22 cellular contexts compared by ENCODE assay signal in genomic region chr12:99261256-99261655, GRCh38.
"Had no signal": no experiment of that assay in that cellular context is flagged by ENCODE, and none has a peak within 500 bp of the region (broad histone marks: within the 10 kb centered on the region; RNA-seq: fewer than 3 reads in every experiment).

No MANE protein-coding gene starts in this region.

- H3K27me3 Mint-ChIP-seq: dendritic cell treated with granulocyte-macrophage colony-stimulating factor and Interleukin-4, amounts not matched to agents 40 ng/mL and 50 ng/mL, for 4 days; naive thymus-derived CD4-positive, alpha-beta T cell; stimulated activated naive B cell treated with anti-CD40 and anti-IgM and Interleukin-4, amounts not matched to agents 10 μg/mL and 1 μg/mL and 100 μg/mL, for 72 hours; stimulated activated naive CD8-positive, alpha-beta T cell treated with anti-CD3 and anti-CD28 coated beads, Interleukin-15, amount 100 ng/mL, for 72 hours had no signal

- DNase-seq: effector CD4-positive, alpha-beta T cell; endodermal cell; erythroblast; foreskin keratinocyte; immature natural killer cell; kidney; left cardiac atrium; left ventricle myocardium inferior; lower lobe of right lung; mesendoderm; naive thymus-derived CD4-positive, alpha-beta T cell; nephron progenitor cell; posterior cingulate gyrus; spleen; stimulated activated CD4-positive, alpha-beta T cell treated with anti-CD3 and anti-CD28 coated beads, Interleukin-15, amount 100 ng/mL, for 24 hours; stimulated activated CD4-positive, alpha-beta T cell treated with anti-CD3 and anti-CD28 coated beads, Interleukin-1b, Interleukin-23, amount 100 ng/mL, for 48 hours; stimulated activated CD4-positive, alpha-beta T cell treated with anti-CD3 and anti-CD28 coated beads, Interleukin-4, amount 100 ng/mL, for 24 hours; stimulated activated naive B cell treated with anti-CD40 and anti-IgM and Interleukin-4, amounts not matched to agents 10 μg/mL and 1 μg/mL and 100 μg/mL, for 72 hours; stimulated activated naive CD8-positive, alpha-beta T cell treated with anti-CD3 and anti-CD28 coated beads, Interleukin-15, amount 100 ng/mL, for 72 hours; transverse colon had no signal

- H3K4me3 Mint-ChIP-seq: dendritic cell treated with granulocyte-macrophage colony-stimulating factor and Interleukin-4, amounts not matched to agents 40 ng/mL and 50 ng/mL, for 4 days; endodermal cell; immature natural killer cell; naive thymus-derived CD4-positive, alpha-beta T cell; nephron progenitor cell; stimulated activated naive B cell treated with anti-CD40 and anti-IgM and Interleukin-4, amounts not matched to agents 10 μg/mL and 1 μg/mL and 100 μg/mL, for 72 hours; stimulated activated naive CD8-positive, alpha-beta T cell treated with anti-CD3 and anti-CD28 coated beads, Interleukin-15, amount 100 ng/mL, for 72 hours had no signal

- H3K27me3 ChIP-seq: foreskin keratinocyte, spleen, transverse colon had no signal

- H3K36me3 ChIP-seq: left ventricle myocardium inferior, lower lobe of right lung, spleen, thoracic aorta, transverse colon had no signal

- H3K9me3 ChIP-seq: left ventricle myocardium inferior, lower lobe of right lung, spleen, thoracic aorta had no signal

- H3K9me3 Mint-ChIP-seq: dendritic cell treated with granulocyte-macrophage colony-stimulating factor and Interleukin-4, amounts not matched to agents 40 ng/mL and 50 ng/mL, for 4 days; nephron progenitor cell had no signal

- H3K27ac ChIP-seq: foreskin keratinocyte, left ventricle myocardium inferior, lower lobe of right lung, spleen, thoracic aorta, transverse colon had no signal

- H3K4me1 ChIP-seq: foreskin keratinocyte, lower lobe of right lung, spleen, transverse colon had no signal

- H3K4me3 ChIP-seq: left ventricle myocardium inferior, lower lobe of right lung, spleen, thoracic aorta, transverse colon had no signal

- H3K4me1 Mint-ChIP-seq: immature natural killer cell; naive thymus-derived CD4-positive, alpha-beta T cell; stimulated activated naive B cell treated with anti-CD40 and anti-IgM and Interleukin-4, amounts not matched to agents 10 μg/mL and 1 μg/mL and 100 μg/mL, for 72 hours; stimulated activated naive CD8-positive, alpha-beta T cell treated with anti-CD3 and anti-CD28 coated beads, Interleukin-15, amount 100 ng/mL, for 72 hours had no signal

- H3K36me3 Mint-ChIP-seq: immature natural killer cell; naive thymus-derived CD4-positive, alpha-beta T cell; stimulated activated naive B cell treated with anti-CD40 and anti-IgM and Interleukin-4, amounts not matched to agents 10 μg/mL and 1 μg/mL and 100 μg/mL, for 72 hours had no signal

- H3K27ac Mint-ChIP-seq: dendritic cell treated with granulocyte-macrophage colony-stimulating factor and Interleukin-4, amounts not matched to agents 40 ng/mL and 50 ng/mL, for 4 days; endodermal cell; naive thymus-derived CD4-positive, alpha-beta T cell; nephron progenitor cell; stimulated activated naive B cell treated with anti-CD40 and anti-IgM and Interleukin-4, amounts not matched to agents 10 μg/mL and 1 μg/mL and 100 μg/mL, for 72 hours had no signal
